Comparison of ENCODE assay signal across 17 cellular contexts in genomic region chr20:11401988-11402387, GRCh38.
DNase-seq lines count a peak whose midpoint lies in the region; ATAC-seq and TF ChIP-seq lines count a peak whose summit lies in the region.
"Had no signal": no experiment of that assay in that cellular context is flagged by ENCODE, and none has a peak within 500 bp of the region (broad histone marks: within the 10 kb centered on the region; RNA-seq: fewer than 3 reads in every experiment).

No MANE protein-coding gene starts in this region.

- BruUV-seq in Calu3 (replicated peaks; lab: Mats Ljungman, UMichigan): no TSS peak

- no peak overlapping the region for H2AK5ac ChIP-seq in mesendoderm (ENCODE audit: low read length)

- no peak overlapping the region for H3K18ac ChIP-seq in mesendoderm (ENCODE audit: low read length)

- peak overlapping the region; percentile 47 for H3K4me3 ChIP-seq in WI38 (ENCODE audit: low read depth, low read length)
- no peak overlapping the region for H3K4me3 ChIP-seq in suprapubic skin
- H3K4me3 ChIP-seq in mesendoderm (ENCODE audit: low read length): no peak overlapping the region
- H3K4me3 ChIP-seq: GM23248 had no signal

- ATAC-seq in GM19351 (IDR thresholded peaks at IDR 0.05; ENCODE audit: unreplicated experiment) (peak; percentile 86), GM21367 (IDR thresholded peaks at IDR 0.05; ENCODE audit: unreplicated experiment) (no peak)
- ATAC-seq: activated T-helper 17 cell treated with anti-CD3 and anti-CD28 coated beads, Interleukin-2, amount 50 U/mL, for 72 hours; foreskin keratinocyte; stimulated activated naive B cell treated with anti-CD40 and anti-IgM and Interleukin-4, amounts not matched to agents 10 μg/mL and 1 μg/mL and 100 μg/mL, for 72 hours had no signal

- H3K4me1 ChIP-seq in suprapubic skin: no peaks in the 10 kb centered on the region
- no peaks in the 10 kb centered on the region for H3K4me1 ChIP-seq in mesendoderm (ENCODE audit: control insufficient read depth, low read depth, low read length)
- H3K4me1 ChIP-seq: foreskin keratinocyte had no signal

- no peak overlapping the region for H3K27ac ChIP-seq in suprapubic skin
- H3K27ac ChIP-seq in mesendoderm (ENCODE audit: low read depth, low read length): no peak overlapping the region
- H3K27ac ChIP-seq: foreskin keratinocyte, GM23248 had no signal

- 90% methylated on average over 3 of the region's 3 CpGs for WGBS in suprapubic skin
- WGBS in mesendoderm (ENCODE audit: extremely low coverage, insufficient coverage, low lambda C conversion rate): no CpG with 5 or more reads among the region's 3 CpGs

- no peak overlapping the region for H4K5ac ChIP-seq in mesendoderm (ENCODE audit: low read length)

- TF ChIP-seq EP300 in suprapubic skin (IDR thresholded peaks at IDR 0.05): no peak

- peaks cover 12% of the 10 kb centered on the region for H3K4me1 Mint-ChIP-seq in Calu3 (ENCODE audit: low read depth, unreplicated experiment)
- H3K4me1 Mint-ChIP-seq: activated T-helper 17 cell treated with anti-CD3 and anti-CD28 coated beads, Interleukin-2, amount 50 U/mL, for 72 hours; stimulated activated naive B cell treated with anti-CD40 and anti-IgM and Interleukin-4, amounts not matched to agents 10 μg/mL and 1 μg/mL and 100 μg/mL, for 72 hours had no signal

- no peak overlapping the region for H3K56ac ChIP-seq in mesendoderm (ENCODE audit: low read length)

- no peaks in the 10 kb centered on the region for H3K9me3 ChIP-seq in suprapubic skin

- no peaks in the 10 kb centered on the region for H3K36me3 Mint-ChIP-seq in Calu3 (ENCODE audit: insufficient read depth, unreplicated experiment)
- H3K36me3 Mint-ChIP-seq: stimulated activated naive B cell treated with anti-CD40 and anti-IgM and Interleukin-4, amounts not matched to agents 10 μg/mL and 1 μg/mL and 100 μg/mL, for 72 hours had no signal

- DNase-seq in Calu3 (no peak), LHCN-M2 (ENCODE audit: low read depth) (peak; percentile 6), suprapubic skin (ENCODE audit: low spot score in 2 of 2) (no peak), mesendoderm (no peak), cortex of kidney (lab: John Stamatoyannopoulos, UW) (no peak)
- DNase-seq: activated CD4-positive, alpha-beta T cell treated with anti-CD3 and anti-CD28 coated beads, Interleukin-2, amount 50 U/mL, for 1 hour; effector CD4-positive, alpha-beta T cell; foreskin keratinocyte; GM23248; NCI-H187 treated with DMSO at 0.1 percent for 48 hours; stimulated activated CD4-positive, alpha-beta T cell treated with anti-CD3 and anti-CD28 coated beads, Interleukin-4, amount 100 ng/mL, for 24 hours; stimulated activated naive B cell treated with anti-CD40 and anti-IgM and Interleukin-4, amounts not matched to agents 10 μg/mL and 1 μg/mL and 100 μg/mL, for 72 hours; T-helper 1 cell had no signal

- H3K36me3 ChIP-seq in suprapubic skin: no peaks in the 10 kb centered on the region
- no peaks in the 10 kb centered on the region for H3K36me3 ChIP-seq in mesendoderm (ENCODE audit: control insufficient read depth, insufficient read depth, low read length)

- H3K4ac ChIP-seq in mesendoderm (ENCODE audit: low read depth, low read length): no peak overlapping the region

- intact Hi-C loops in Calu3 (cut with micrococcal nuclease; ENCODE audit: unreplicated experiment): no loop called here

- no peaks in the 10 kb centered on the region for H3K79me2 ChIP-seq in mesendoderm (ENCODE audit: control insufficient read depth, insufficient read depth, low read length)

- H3K27me3 Mint-ChIP-seq in Calu3 (ENCODE audit: unreplicated experiment): no peaks in the 10 kb centered on the region
- H3K27me3 Mint-ChIP-seq: activated T-helper 17 cell treated with anti-CD3 and anti-CD28 coated beads, Interleukin-2, amount 50 U/mL, for 72 hours; stimulated activated naive B cell treated with anti-CD40 and anti-IgM and Interleukin-4, amounts not matched to agents 10 μg/mL and 1 μg/mL and 100 μg/mL, for 72 hours had no signal

- no peak overlapping the region for H3K27ac Mint-ChIP-seq in Calu3 (ENCODE audit: unreplicated experiment)
- H3K27ac Mint-ChIP-seq: activated T-helper 17 cell treated with anti-CD3 and anti-CD28 coated beads, Interleukin-2, amount 50 U/mL, for 72 hours; stimulated activated naive B cell treated with anti-CD40 and anti-IgM and Interleukin-4, amounts not matched to agents 10 μg/mL and 1 μg/mL and 100 μg/mL, for 72 hours had no signal

- H3K79me1 ChIP-seq in mesendoderm (ENCODE audit: low read length): no peaks in the 10 kb centered on the region

- H2BK5ac ChIP-seq in mesendoderm (ENCODE audit: low read length): no peak overlapping the region

- H3K4me3 Mint-ChIP-seq in Calu3 (ENCODE audit: low read depth, unreplicated experiment): peak overlapping the region; percentile 48
- H3K4me3 Mint-ChIP-seq: activated T-helper 17 cell treated with anti-CD3 and anti-CD28 coated beads, Interleukin-2, amount 50 U/mL, for 72 hours; stimulated activated naive B cell treated with anti-CD40 and anti-IgM and Interleukin-4, amounts not matched to agents 10 μg/mL and 1 μg/mL and 100 μg/mL, for 72 hours had no signal

- no peak overlapping the region for H2BK120ac ChIP-seq in mesendoderm (ENCODE audit: low read depth, low read length)

- no peak overlapping the region for H4K8ac ChIP-seq in mesendoderm (ENCODE audit: low read depth, low read length)

- H2BK15ac ChIP-seq in mesendoderm (replicated peaks; ENCODE audit: low read depth): no peak overlapping the region

- TF ChIP-seq POLR2A in suprapubic skin (IDR thresholded peaks at IDR 0.05): no peak

- H3K9ac ChIP-seq in mesendoderm (ENCODE audit: low read length): no peak overlapping the region
- H3K9ac ChIP-seq: GM23248 had no signal

- CTCF ChIA-PET in Calu3 (lab: Charles Lee): interaction anchor here (0.6 kb wide), 1 partner anchor 758 kb away, joined by 3 read pairs; no protein-coding TSS in a partner anchor

- no peak overlapping the region for H3K23ac ChIP-seq in mesendoderm (ENCODE audit: low read length)

- TF ChIP-seq CTCF in Calu3 (IDR thresholded peaks at IDR 0.05; ENCODE audit: unreplicated experiment): no peak
- TF ChIP-seq CTCF in WI38 (IDR thresholded peaks at IDR 0.05; ENCODE audit: low read depth, low read length): no peak
- no peak for TF ChIP-seq CTCF in suprapubic skin (IDR thresholded peaks at IDR 0.05)

- H3K27me3 ChIP-seq in suprapubic skin (no peaks in the 10 kb centered on the region), mesendoderm (ENCODE audit: insufficient read depth, low read length, poor library complexity) (no peaks in the 10 kb centered on the region)
- H3K27me3 ChIP-seq: foreskin keratinocyte had no signal

- H3K4me2 ChIP-seq in mesendoderm (ENCODE audit: low read length): no peak overlapping the region

- H3K9me3 Mint-ChIP-seq in Calu3 (ENCODE audit: low read depth, unreplicated experiment): no peaks in the 10 kb centered on the region
- H3K9me3 Mint-ChIP-seq: activated T-helper 17 cell treated with anti-CD3 and anti-CD28 coated beads, Interleukin-2, amount 50 U/mL, for 72 hours; stimulated activated naive B cell treated with anti-CD40 and anti-IgM and Interleukin-4, amounts not matched to agents 10 μg/mL and 1 μg/mL and 100 μg/mL, for 72 hours had no signal
